In genomic region chr14:74251546-74252030, GRCh38 we compare ENCODE assay signal across 9 cellular contexts. TPM values are rescaled to one million over a fixed set of nuclear protein-coding genes. Genes with fewer than 3 reads are reported as not detected.
DNase-seq lines count a peak whose midpoint lies in the region; ATAC-seq and TF ChIP-seq lines count a peak whose summit lies in the region.
"Had no signal": no experiment of that assay in that cellular context is flagged by ENCODE, and none has a peak within 500 bp of the region (broad histone marks: within the 10 kb centered on the region; RNA-seq: fewer than 3 reads in every experiment).

No MANE protein-coding gene starts in this region.

- no peak overlapping the region for H3K27ac ChIP-seq in CD4-positive, alpha-beta T cell (ENCODE audit: low read depth, low read length)
- H3K27ac ChIP-seq in Peyer's patch (no peak overlapping the region), neuronal stem cell (replicated peaks; ENCODE audit: low read length) (no peak overlapping the region)

- no peak for TF ChIP-seq POLR2A in Peyer's patch (IDR thresholded peaks at IDR 0.05)

- no peak overlapping the region for H3K27ac Mint-ChIP-seq in CD4-positive, alpha-beta T cell
- no peak overlapping the region for H3K27ac Mint-ChIP-seq in activated T-cell treated with anti-CD3 and anti-CD28 coated beads, Interleukin-2, amount 50 U/mL, for 72 hours
- peak overlapping the region in 1 of 2 donors; percentile 62 for H3K27ac Mint-ChIP-seq in stimulated activated naive CD8-positive, alpha-beta T cell treated with anti-CD3 and anti-CD28 coated beads, Interleukin-15, amount 100 ng/mL, for 72 hours

- CTCF ChIA-PET in CD4-positive, alpha-beta T cell (lab: Charles Lee), result interaction anchor here (0.9 to 1.3 kb wide), 5 partner anchors 11 to 61 kb away, joined by 3 to 5 read pairs (median 3); no protein-coding TSS in a partner anchor

- peak overlapping the region in 2 of 4 donors; percentile 30 to 47 for H3K4me3 ChIP-seq in Peyer's patch
- no peak overlapping the region for H3K4me3 ChIP-seq in neuronal stem cell (ENCODE audit: low read length in 2 of 2)

- peak overlapping the region; percentile 34 for H3K4me3 Mint-ChIP-seq in CD4-positive, alpha-beta T cell
- peak overlapping the region; percentile 13 to 59 for H3K4me3 Mint-ChIP-seq in activated T-cell treated with anti-CD3 and anti-CD28 coated beads, Interleukin-2, amount 50 U/mL, for 72 hours
- H3K4me3 Mint-ChIP-seq in stimulated activated naive CD8-positive, alpha-beta T cell treated with anti-CD3 and anti-CD28 coated beads, Interleukin-15, amount 100 ng/mL, for 72 hours, result peak overlapping the region; percentile 42 to 49

- H3K9ac ChIP-seq in neuronal stem cell (ENCODE audit: low read depth, low read length, poor library complexity), result peak overlapping the region; percentile 32

- H4K8ac ChIP-seq in neuronal stem cell (ENCODE audit: low read depth, low read length), result peak overlapping the region; percentile 23

- in situ Hi-C loops in KBM-7 (cut with MboI; ENCODE audit: low pct_unique_long_range_greater_than_20kb, low sequenced_read_pairs), result no loop called here

- no peak overlapping the region for H2AK5ac ChIP-seq in neuronal stem cell (ENCODE audit: low read depth, low read length)

- peak overlapping the region; percentile 25 for H2BK12ac ChIP-seq in neuronal stem cell (ENCODE audit: low read length)

- peaks cover 0 to 6% (median 0%) of the 10 kb centered on the region in 4 donors for H3K4me1 ChIP-seq in Peyer's patch
- peaks cover 2 to 5% of the 10 kb centered on the region in 2 donors for H3K4me1 ChIP-seq in neuronal stem cell (ENCODE audit: control insufficient read depth in 2 of 2, insufficient read depth in 1 of 2, low read depth in 1 of 2, low read length in 2 of 2)

- H3K9me3 Mint-ChIP-seq in CD4-positive, alpha-beta T cell, result no peaks in the 10 kb centered on the region
- no peaks in the 10 kb centered on the region for H3K9me3 Mint-ChIP-seq in activated T-cell treated with anti-CD3 and anti-CD28 coated beads, Interleukin-2, amount 50 U/mL, for 72 hours
- H3K9me3 Mint-ChIP-seq in stimulated activated naive CD8-positive, alpha-beta T cell treated with anti-CD3 and anti-CD28 coated beads, Interleukin-15, amount 100 ng/mL, for 72 hours, result no peaks in the 10 kb centered on the region

- intact Hi-C loops in CD4-positive, alpha-beta T cell (cut with DNase I, micrococcal nuclease), result loop anchor here (1.0 to 2.0 kb wide), 4 partner anchors 34 to 140 kb away; no protein-coding TSS in a partner anchor

- peak; percentile 89 for TF ChIP-seq CTCF in CD4-positive, alpha-beta T cell (IDR thresholded peaks at IDR 0.05)
- TF ChIP-seq CTCF in GM20000 (IDR thresholded peaks at IDR 0.05; ENCODE audit: extremely low read depth, missing control alignments) (peak; percentile 81), Peyer's patch (IDR thresholded peaks at IDR 0.05) (peak; percentile 43 to 89 (median 86))

- H3K23ac ChIP-seq in neuronal stem cell (ENCODE audit: low read depth, low read length, poor library complexity), result peak overlapping the region; percentile 4

- H3K14ac ChIP-seq in neuronal stem cell (ENCODE audit: low read length), result no peak overlapping the region

- H3K18ac ChIP-seq in neuronal stem cell (ENCODE audit: low read length), result peak overlapping the region; percentile 16

- H2BK120ac ChIP-seq in neuronal stem cell (ENCODE audit: low read depth, low read length), result no peak overlapping the region

- H3K9me3 ChIP-seq in CD4-positive, alpha-beta T cell (ENCODE audit: control insufficient read depth, low read length), result no peaks in the 10 kb centered on the region
- no peaks in the 10 kb centered on the region for H3K9me3 ChIP-seq in Peyer's patch
- H3K9me3 ChIP-seq in neuronal stem cell (replicated peaks in 1 of 2; ENCODE audit: control insufficient read depth in 2 of 2, insufficient read depth in 1 of 2, low read depth in 1 of 2, low read length in 2 of 2), result no peaks in the 10 kb centered on the region

- peak; percentile 100 for ATAC-seq in CD4-positive, alpha-beta T cell (ENCODE audit: poor library complexity)
- peak; percentile 96 to 98 for ATAC-seq in activated T-cell treated with anti-CD3 and anti-CD28 coated beads, Interleukin-2, amount 50 U/mL, for 72 hours (replicated peaks in 1 of 2)
- ATAC-seq in stimulated activated naive CD8-positive, alpha-beta T cell treated with anti-CD3 and anti-CD28 coated beads, Interleukin-15, amount 100 ng/mL, for 72 hours, result peak; percentile 98

- peaks cover 9% of the 10 kb centered on the region for H3K4me1 Mint-ChIP-seq in CD4-positive, alpha-beta T cell (ENCODE audit: low read depth)
- peaks cover 9% of the 10 kb centered on the region for H3K4me1 Mint-ChIP-seq in activated T-cell treated with anti-CD3 and anti-CD28 coated beads, Interleukin-2, amount 50 U/mL, for 72 hours (ENCODE audit: low read depth)
- peaks cover 8% of the 10 kb centered on the region for H3K4me1 Mint-ChIP-seq in stimulated activated naive CD8-positive, alpha-beta T cell treated with anti-CD3 and anti-CD28 coated beads, Interleukin-15, amount 100 ng/mL, for 72 hours

- H3K79me1 ChIP-seq in neuronal stem cell (ENCODE audit: low read depth, low read length), result no peaks in the 10 kb centered on the region

- peaks cover 38% of the 10 kb centered on the region for H3K27me3 Mint-ChIP-seq in CD4-positive, alpha-beta T cell
- peaks cover 31% of the 10 kb centered on the region for H3K27me3 Mint-ChIP-seq in activated T-cell treated with anti-CD3 and anti-CD28 coated beads, Interleukin-2, amount 50 U/mL, for 72 hours (ENCODE audit: low read depth)
- peaks cover 58% of the 10 kb centered on the region for H3K27me3 Mint-ChIP-seq in stimulated activated naive CD8-positive, alpha-beta T cell treated with anti-CD3 and anti-CD28 coated beads, Interleukin-15, amount 100 ng/mL, for 72 hours

- DNase-seq in CD4-positive, alpha-beta T cell, result peak; percentile 51 to 68 (median 57)
- peak; percentile 85 for DNase-seq in GM20000 (ENCODE audit: low spot score)
- DNase-seq in KBM-7, result peak; percentile 81
- peak; percentile 55 to 87 (median 77) for DNase-seq in Peyer's patch
- peak; percentile 70 to 74 for DNase-seq in activated T-cell treated with anti-CD3 and anti-CD28 coated beads, Interleukin-2, amount 50 U/mL, for 72 hours
- peak; percentile 82 for DNase-seq in fibroblast of peridontal ligament (ENCODE audit: extremely low read depth)
- DNase-seq in neuronal stem cell (ENCODE audit: low spot score), result no peak
- DNase-seq in stimulated activated naive CD8-positive, alpha-beta T cell treated with anti-CD3 and anti-CD28 coated beads, Interleukin-15, amount 100 ng/mL, for 72 hours, result peak; percentile 65 to 71

- peak overlapping the region; percentile 90 for H4K91ac ChIP-seq in neuronal stem cell (ENCODE audit: low read depth, low read length, poor library complexity)

- H3K4ac ChIP-seq in neuronal stem cell (ENCODE audit: low read length), result no peak overlapping the region

- no peaks in the 10 kb centered on the region for H3K36me3 ChIP-seq in Peyer's patch
- H3K36me3 ChIP-seq in neuronal stem cell (replicated peaks in 1 of 2; ENCODE audit: control insufficient read depth in 2 of 2, insufficient read depth in 2 of 2, low read length in 2 of 2), result no peaks in the 10 kb centered on the region

- POLR2A ChIA-PET in CD4-positive, alpha-beta T cell (lab: Charles Lee), result interaction anchor here (0.7 kb wide), 1 partner anchor 763 kb away, joined by 3 read pairs; no protein-coding TSS in a partner anchor

- no peak overlapping the region for H3K4me2 ChIP-seq in neuronal stem cell (ENCODE audit: insufficient read depth, low read length, poor library complexity, severe bottlenecking)

- no peak overlapping the region for H2BK5ac ChIP-seq in neuronal stem cell (ENCODE audit: low read length)

- H3K36me3 Mint-ChIP-seq in CD4-positive, alpha-beta T cell (ENCODE audit: low read depth), result no peaks in the 10 kb centered on the region
- no peaks in the 10 kb centered on the region for H3K36me3 Mint-ChIP-seq in activated T-cell treated with anti-CD3 and anti-CD28 coated beads, Interleukin-2, amount 50 U/mL, for 72 hours (ENCODE audit: insufficient read depth in 2 of 2)

- H2BK15ac ChIP-seq in neuronal stem cell (ENCODE audit: low read length), result no peak overlapping the region

- peak overlapping the region; percentile 77 for H2AFZ ChIP-seq in neuronal stem cell (ENCODE audit: low read length)

- peaks cover 23% of the 10 kb centered on the region for H3K27me3 ChIP-seq in CD4-positive, alpha-beta T cell (ENCODE audit: control insufficient read depth, insufficient read depth, low read length)
- H3K27me3 ChIP-seq in Peyer's patch (no peaks in the 10 kb centered on the region), neuronal stem cell (ENCODE audit: control insufficient read depth in 3 of 3, insufficient read depth in 3 of 3, low read depth in 1 of 3, low read length in 3 of 3) (peaks cover 0 to 62% (median 5%) of the 10 kb centered on the region in 3 experiments)

- no CpG with 5 or more reads among the region's 11 CpGs for WGBS in neuronal stem cell (ENCODE audit: extremely low coverage in 2 of 2, insufficient read length in 2 of 2, insufficient replicate concordance in 1 of 2), 2 donors

RNA-seq across cellular contexts. Expression of gene VSX2, which starts 12.3 kb away (rescaled TPM):
- total RNA-seq in CD4-positive, alpha-beta T cell, result not detected
- not detected for total RNA-seq in Peyer's patch
- not detected for total RNA-seq in activated T-cell treated with anti-CD3 and anti-CD28 coated beads, Interleukin-2, amount 50 U/mL, for 72 hours
- 0.53 TPM for polyA plus RNA-seq in neuronal stem cell (2013, experiment 1 of 2)
- polyA plus RNA-seq in neuronal stem cell (2013, experiment 2 of 2), result 0.50 TPM
- total RNA-seq: activated CD8-positive, alpha-beta memory T cell treated with anti-CD3 and anti-CD28 coated beads for 36 hours had no signal

RNA-seq across cellular contexts. Expression of gene ABCD4, which starts 51.1 kb away (rescaled TPM):
- total RNA-seq in CD4-positive, alpha-beta T cell, result 10 to 100 TPM; 59.6 to 63.0 TPM
- total RNA-seq in Peyer's patch, result 100 to 1,000 TPM in 3 of 4 donors, 10 to 100 TPM in 1; 89.1 to 139 (median 107) TPM
- 10 to 100 TPM; 51.2 to 56.6 TPM for total RNA-seq in activated T-cell treated with anti-CD3 and anti-CD28 coated beads, Interleukin-2, amount 50 U/mL, for 72 hours
- polyA plus RNA-seq in neuronal stem cell (2013, experiment 1 of 2), result 53.7 TPM
- polyA plus RNA-seq in neuronal stem cell (2013, experiment 2 of 2), result 51.3 TPM
